In genomic region chr3:183015185-183015584, GRCh38 we compare ENCODE assay signal across 22 cellular contexts.
"Had no signal": no experiment of that assay in that cellular context is flagged by ENCODE, and none has a peak within 500 bp of the region (broad histone marks: within the 10 kb centered on the region; RNA-seq: fewer than 3 reads in every experiment).

No MANE protein-coding gene starts in this region.

- H3K27ac ChIP-seq: PC-9 had no signal

- ATAC-seq: activated T-helper 17 cell treated with anti-CD3 and anti-CD28 coated beads, Interleukin-2, amount 50 U/mL, for 72 hours had no signal

- DNase-seq: activated B cell treated with CpG ODN at 0.5 μM for 24 hours; activated CD4-positive, alpha-beta memory T cell treated with anti-CD3 and anti-CD28 coated beads for 36 hours; activated CD4-positive, alpha-beta T cell treated with anti-CD3 and anti-CD28 coated beads, Interleukin-2, amount 10 ng/mL, durations not matched to agents 7 days and 5 days; activated CD8-positive, alpha-beta memory T cell treated with anti-CD3 and anti-CD28 coated beads for 24 hours; activated gamma-delta T cell treated with Interleukin-2 at 50 U/mL for 16 hours; activated naive CD4-positive, alpha-beta T cell treated with anti-CD3 and anti-CD28 coated beads, Interleukin-2, amount 10 ng/mL, durations not matched to agents 7 days and 5 days; activated naive CD8-positive, alpha-beta T cell treated with anti-CD3 and anti-CD28 coated beads for 36 hours; activated T-cell treated with anti-CD3 and anti-CD28 coated beads, Interleukin-2, amount 50 U/mL, for 48 hours; cerebellar nuclear complex; Kasumi-1; MV-4-11; NCI-H1105; NCI-H1436; NCI-H1694 treated with DMSO at 0.1 percent for 48 hours; NCI-H2029 treated with DMSO at 0.1 percent for 48 hours; NCI-H446; NCI-H524; PC-9; SHP77 treated with DMSO at 0.1 percent for 48 hours had no signal

- H3K4me3 ChIP-seq: PC-9 had no signal

- H3K4me3 Mint-ChIP-seq: activated B cell treated with CpG ODN at 0.5 μM for 24 hours; activated CD4-positive, alpha-beta memory T cell treated with anti-CD3 and anti-CD28 coated beads for 36 hours; activated CD4-positive, alpha-beta T cell treated with anti-CD3 and anti-CD28 coated beads, Interleukin-2, amount 10 ng/mL, durations not matched to agents 7 days and 5 days; activated naive CD4-positive, alpha-beta T cell treated with anti-CD3 and anti-CD28 coated beads, Interleukin-2, amount 10 ng/mL, durations not matched to agents 7 days and 5 days; activated naive CD8-positive, alpha-beta T cell treated with anti-CD3 and anti-CD28 coated beads for 36 hours; activated T-helper 17 cell treated with anti-CD3 and anti-CD28 coated beads, Interleukin-2, amount 50 U/mL, for 72 hours; T-helper 1 cell treated with Interleukin-12 subunit alpha and Interleukin-12 subunit beta and Interleukin-4 antibody, amounts not matched to agents 30 μg/mL and 1 μg/mL, for 36 hours had no signal

- FAIRE-seq: colon had no signal

- H3K27me3 Mint-ChIP-seq: activated B cell treated with CpG ODN at 0.5 μM for 24 hours; activated CD4-positive, alpha-beta memory T cell treated with anti-CD3 and anti-CD28 coated beads for 36 hours; activated CD4-positive, alpha-beta T cell treated with anti-CD3 and anti-CD28 coated beads, Interleukin-2, amount 10 ng/mL, durations not matched to agents 7 days and 5 days; activated naive CD4-positive, alpha-beta T cell treated with anti-CD3 and anti-CD28 coated beads, Interleukin-2, amount 10 ng/mL, durations not matched to agents 7 days and 5 days; activated naive CD8-positive, alpha-beta T cell treated with anti-CD3 and anti-CD28 coated beads for 36 hours; activated T-helper 17 cell treated with anti-CD3 and anti-CD28 coated beads, Interleukin-2, amount 50 U/mL, for 72 hours had no signal

- H3K27ac Mint-ChIP-seq: activated B cell treated with CpG ODN at 0.5 μM for 24 hours; activated CD4-positive, alpha-beta memory T cell treated with anti-CD3 and anti-CD28 coated beads for 36 hours; activated CD4-positive, alpha-beta T cell treated with anti-CD3 and anti-CD28 coated beads, Interleukin-2, amount 10 ng/mL, durations not matched to agents 7 days and 5 days; activated naive CD4-positive, alpha-beta T cell treated with anti-CD3 and anti-CD28 coated beads, Interleukin-2, amount 10 ng/mL, durations not matched to agents 7 days and 5 days; activated naive CD8-positive, alpha-beta T cell treated with anti-CD3 and anti-CD28 coated beads for 36 hours; activated T-helper 17 cell treated with anti-CD3 and anti-CD28 coated beads, Interleukin-2, amount 50 U/mL, for 72 hours; T-helper 1 cell treated with Interleukin-12 subunit alpha and Interleukin-12 subunit beta and Interleukin-4 antibody, amounts not matched to agents 30 μg/mL and 1 μg/mL, for 36 hours had no signal

- H3K4me1 Mint-ChIP-seq: activated B cell treated with CpG ODN at 0.5 μM for 24 hours; activated CD4-positive, alpha-beta T cell treated with anti-CD3 and anti-CD28 coated beads, Interleukin-2, amount 10 ng/mL, durations not matched to agents 7 days and 5 days; activated naive CD4-positive, alpha-beta T cell treated with anti-CD3 and anti-CD28 coated beads, Interleukin-2, amount 10 ng/mL, durations not matched to agents 7 days and 5 days; activated naive CD8-positive, alpha-beta T cell treated with anti-CD3 and anti-CD28 coated beads for 36 hours; activated T-helper 17 cell treated with anti-CD3 and anti-CD28 coated beads, Interleukin-2, amount 50 U/mL, for 72 hours had no signal

- H3K9me3 Mint-ChIP-seq: activated B cell treated with CpG ODN at 0.5 μM for 24 hours; activated CD4-positive, alpha-beta memory T cell treated with anti-CD3 and anti-CD28 coated beads for 36 hours; activated CD4-positive, alpha-beta T cell treated with anti-CD3 and anti-CD28 coated beads, Interleukin-2, amount 10 ng/mL, durations not matched to agents 7 days and 5 days; activated naive CD4-positive, alpha-beta T cell treated with anti-CD3 and anti-CD28 coated beads, Interleukin-2, amount 10 ng/mL, durations not matched to agents 7 days and 5 days; activated naive CD8-positive, alpha-beta T cell treated with anti-CD3 and anti-CD28 coated beads for 36 hours; activated T-helper 17 cell treated with anti-CD3 and anti-CD28 coated beads, Interleukin-2, amount 50 U/mL, for 72 hours; T-helper 1 cell treated with Interleukin-12 subunit alpha and Interleukin-12 subunit beta and Interleukin-4 antibody, amounts not matched to agents 30 μg/mL and 1 μg/mL, for 36 hours had no signal
